In genomic region chr6:110723017-110723416, GRCh38 we compare ENCODE assay signal across 10 cellular contexts.
"Had no signal": no experiment of that assay in that cellular context is flagged by ENCODE, and none has a peak within 500 bp of the region (broad histone marks: within the 10 kb centered on the region; RNA-seq: fewer than 3 reads in every experiment).

No MANE protein-coding gene starts in this region.

- FAIRE-seq: H1, H54 had no signal

- H3K9me3 Mint-ChIP-seq: H9, HFFc6 had no signal

- H3K27ac Mint-ChIP-seq: H9, HFFc6 had no signal

- H3K4me3 Mint-ChIP-seq: H9, HFFc6 had no signal

- DNase-seq: GM23248, GOT3, H7, H9, HCEC 1CT, HFFc6 had no signal

- ATAC-seq: HCT116 had no signal

- H3K36me3 ChIP-seq: HAP-1 had no signal

- H2AFZ ChIP-seq: GM23248 had no signal

- H3K9me3 ChIP-seq: HAP-1 had no signal

- H3K27ac ChIP-seq: GM23248 had no signal

- H3K4me3 ChIP-seq: GM23248, HAP-1 had no signal

- H3K9ac ChIP-seq: GM23248 had no signal

- H3K4me1 ChIP-seq: HAP-1 had no signal
